In the genomic region with DNA sequence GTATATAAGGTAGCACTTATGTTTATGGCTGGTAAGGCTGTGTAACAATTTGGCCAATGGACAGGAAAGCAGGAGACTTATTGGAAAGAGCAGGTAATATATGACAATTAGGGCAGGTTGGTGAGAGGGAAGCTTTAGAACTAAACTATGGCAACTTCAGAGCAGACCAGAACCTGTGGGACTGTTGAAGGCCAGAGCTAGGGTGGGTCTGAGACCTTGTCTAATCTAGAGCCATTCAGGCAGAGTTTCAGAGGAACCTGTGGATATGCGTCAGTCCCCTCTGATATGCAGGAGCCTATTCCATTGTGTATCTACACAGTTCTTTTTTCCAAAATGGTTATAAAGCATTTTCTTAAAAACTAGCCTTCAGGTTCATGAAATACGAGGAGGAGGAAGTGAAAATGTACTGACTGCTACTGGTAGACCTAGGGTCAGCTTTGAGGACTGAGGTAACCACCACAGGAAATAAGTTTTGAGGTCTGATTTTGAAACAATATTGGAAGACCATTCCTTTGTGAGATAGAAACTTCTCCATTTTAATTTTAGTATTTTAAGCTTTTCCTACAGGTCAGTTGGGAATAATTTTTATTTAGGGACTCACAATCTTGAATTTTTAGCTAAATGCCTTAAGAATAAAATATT, we compare ENCODE assay signal across 8 cellular contexts. TPM values are rescaled to one million over a fixed set of nuclear protein-coding genes. Genes with fewer than 3 reads are reported as not detected.
A peak's percentile ranks its signal among the peaks of the same experiment; 100 is the strongest.
DNase-seq lines count a peak whose midpoint lies in the region; ATAC-seq, FAIRE-seq and TF ChIP-seq lines count a peak whose summit lies in the region.
"Had no signal": no experiment of that assay in that cellular context is flagged by ENCODE, and none has a peak within 500 bp of the region (broad histone marks: within the 10 kb centered on the region; RNA-seq: fewer than 3 reads in every experiment).

No MANE protein-coding gene starts in this region.

- H3K27me3 Mint-ChIP-seq in activated CD4-positive, alpha-beta T cell treated with anti-CD3 and anti-CD28 coated beads, Interleukin-2, amount 10 ng/mL, durations not matched to agents 7 days and 5 days, result no peaks in the 10 kb centered on the region

- peaks cover 42% of the 10 kb centered on the region for H3K4me1 Mint-ChIP-seq in activated CD4-positive, alpha-beta T cell treated with anti-CD3 and anti-CD28 coated beads, Interleukin-2, amount 10 ng/mL, durations not matched to agents 7 days and 5 days

- TF ChIP-seq CTCF in pancreas (IDR thresholded peaks at IDR 0.05), result no peak

- H3K4me3 ChIP-seq in pancreas, result no peak overlapping the region

- no peak for FAIRE-seq in pancreas (lab: Jason Lieb, UNC)

- 44 to 63% methylated on average over 2 of the region's 2 CpGs for WGBS in pancreas, 2 donors

- H3K27me3 ChIP-seq in pancreas, result no peaks in the 10 kb centered on the region

- no peaks in the 10 kb centered on the region for H3K36me3 Mint-ChIP-seq in activated CD4-positive, alpha-beta T cell treated with anti-CD3 and anti-CD28 coated beads, Interleukin-2, amount 10 ng/mL, durations not matched to agents 7 days and 5 days (ENCODE audit: low read depth)

- no peaks in the 10 kb centered on the region for H3K36me3 ChIP-seq in pancreas

- H3K27ac ChIP-seq in pancreas, result peak overlapping the region in 2 of 4 donors; percentile 46 to 53

- no peak overlapping the region for H3K27ac Mint-ChIP-seq in activated CD4-positive, alpha-beta T cell treated with anti-CD3 and anti-CD28 coated beads, Interleukin-2, amount 10 ng/mL, durations not matched to agents 7 days and 5 days

- CTCF ChIA-PET in activated CD4-positive, alpha-beta T cell treated with anti-CD3 and anti-CD28 coated beads, Interleukin-2, amount 10 ng/mL, durations not matched to agents 7 days and 5 days (lab: Charles Lee), result interaction anchor here (0.8 to 3.6 kb wide), 4 partner anchors 9 to 38 kb away, joined by 3 to 18 read pairs (median 4); a partner anchor contains a TSS

- no peaks in the 10 kb centered on the region for H3K9me3 ChIP-seq in pancreas

- ATAC-seq in GM19328 (IDR thresholded peaks at IDR 0.05; ENCODE audit: unreplicated experiment), result peak; percentile 38
- ATAC-seq in HG02852 (IDR thresholded peaks at IDR 0.05; ENCODE audit: unreplicated experiment), result peak; percentile 27
- peak; percentile 26 to 42 (median 36) for ATAC-seq in pancreas

- intact Hi-C loops in pancreas (cut with DNase I), result no loop called here

- DNase-seq in NCI-H69 (lab: John Stamatoyannopoulos, UW), result peak; percentile 31
- DNase-seq in pancreas, result no peak
- no peak for DNase-seq in GM19238 (ENCODE audit: insufficient read length, low spot score)
- DNase-seq in activated CD4-positive, alpha-beta T cell treated with anti-CD3 and anti-CD28 coated beads, Interleukin-2, amount 10 ng/mL, durations not matched to agents 7 days and 5 days, result no peak
- DNase-seq in SW480 (ENCODE audit: low spot score), result no peak
- DNase-seq: NCI-H187 treated with DMSO at 0.1 percent for 48 hours had no signal

- H3K9me3 Mint-ChIP-seq in activated CD4-positive, alpha-beta T cell treated with anti-CD3 and anti-CD28 coated beads, Interleukin-2, amount 10 ng/mL, durations not matched to agents 7 days and 5 days, result no peaks in the 10 kb centered on the region

- no peak overlapping the region for H3K4me3 Mint-ChIP-seq in activated CD4-positive, alpha-beta T cell treated with anti-CD3 and anti-CD28 coated beads, Interleukin-2, amount 10 ng/mL, durations not matched to agents 7 days and 5 days

- peaks cover 34 to 48% (median 43%) of the 10 kb centered on the region in 3 donors for H3K4me1 ChIP-seq in pancreas

- POLR2A ChIA-PET in activated CD4-positive, alpha-beta T cell treated with anti-CD3 and anti-CD28 coated beads, Interleukin-2, amount 10 ng/mL, durations not matched to agents 7 days and 5 days (lab: Charles Lee), result no interaction called here

RNA-seq across cellular contexts. Expression of a gene that starts 37.6 kb away (rescaled TPM):
- total RNA-seq in pancreas, result 10 to 100 TPM; 72.7 to 92.8 (median 82.4) TPM
- polyA plus RNA-seq in pancreas, result 10 to 100 TPM; 21.0 to 30.8 TPM
- total RNA-seq in activated CD4-positive, alpha-beta T cell treated with anti-CD3 and anti-CD28 coated beads, Interleukin-2, amount 10 ng/mL, durations not matched to agents 7 days and 5 days, result 10 to 100 TPM; 12.5 to 14.7 TPM

Comparison
In these comparisons a context has a peak if more than half of its experiments do, and no peak if none do; other contexts are left out.
1. RNA of a gene that starts 37.6 kb away (total RNA-seq): 72.7 to 92.8 TPM in pancreas; 12.5 to 14.7 TPM in activated CD4-positive, alpha-beta T cell treated with anti-CD3 and anti-CD28 coated beads, Interleukin-2, amount 10 ng/mL, durations not matched to agents 7 days and 5 days; every median in the first group is over 4 times any median in the second.
2. Peak in every context shown above with its lines, with median percentiles within 50 percentile points of each other: ATAC-seq.